In the genomic region with DNA sequence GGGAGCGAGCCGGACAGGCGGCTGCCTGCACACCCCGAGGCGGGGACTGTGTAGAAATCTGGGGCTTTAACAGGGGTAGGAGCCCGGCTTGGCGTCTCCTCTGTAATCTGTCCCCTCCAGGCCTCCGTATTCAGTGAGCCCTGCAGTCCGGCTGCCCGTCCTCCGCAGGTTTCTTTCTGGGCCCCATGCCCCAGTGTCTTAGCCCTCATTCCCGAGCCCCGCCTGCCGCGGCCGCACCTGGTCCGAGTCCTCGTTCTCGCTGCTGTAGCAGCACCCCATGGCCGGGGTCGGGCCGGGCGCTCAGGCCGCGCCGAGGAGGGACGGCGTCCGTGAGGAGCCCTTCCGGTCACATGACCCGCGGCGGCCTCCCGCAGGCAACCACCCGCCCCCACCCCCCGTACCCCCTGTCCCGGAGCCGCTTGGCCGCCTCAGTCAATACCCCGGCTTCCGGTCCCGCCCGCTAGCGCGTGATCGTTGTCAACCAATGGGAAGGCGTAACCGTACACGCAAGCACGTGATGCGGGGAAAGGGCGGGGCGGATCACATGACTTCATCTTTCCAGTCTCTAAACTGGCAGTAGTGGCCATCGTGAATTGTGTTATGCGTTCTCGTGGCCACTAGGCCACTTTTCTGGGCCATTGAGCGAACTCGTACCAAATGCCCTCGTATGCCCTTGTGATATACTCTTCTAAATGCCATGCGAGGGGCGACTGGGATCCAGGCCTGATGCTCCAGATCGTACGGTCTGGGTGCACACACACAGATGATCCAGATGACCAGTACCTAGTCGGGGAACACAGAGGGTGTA, we compare ENCODE assay signal across 1 cellular context.
TF ChIP-seq lines count a peak whose summit lies in the region.

A gene (minus strand): TSS at position 352 of the 808 bp plus-strand sequence. CDS start 73 bp downstream, at position 279.

TF ChIP-seq in HepG2, 621 proteins besides CTCF, POLR2A, EP300 and RAD21 (continued from another document):
- TF ChIP-seq CBX2 (IDR thresholded peaks at IDR 0.05; ENCODE audit: low read depth, low read length): no peak
- no peak for TF ChIP-seq CBX2 (CRISPR knock-in tag; IDR thresholded peaks at IDR 0.05; ENCODE audit: low read depth)
- TF ChIP-seq LCORL (IDR thresholded peaks at IDR 0.05): no peak
- peak; percentile 80; the same call in 1 of the 2 replicates for TF ChIP-seq LCORL (CRISPR knock-in tag; IDR thresholded peaks at IDR 0.05)
- no peak for TF ChIP-seq HNRNPL (IDR thresholded peaks at IDR 0.05; ENCODE audit: low read depth, low read length)
- peak; percentile 72; the same call in 1 of the 2 replicates for TF ChIP-seq KLF12 (CRISPR knock-in tag; IDR thresholded peaks at IDR 0.05; ENCODE audit: borderline replicate concordance)
- TF ChIP-seq SMC3 (IDR thresholded peaks at IDR 0.05; ENCODE audit: low read length): no peak; the same call in 1 of the 2 replicates
- TF ChIP-seq, protein P1, sequence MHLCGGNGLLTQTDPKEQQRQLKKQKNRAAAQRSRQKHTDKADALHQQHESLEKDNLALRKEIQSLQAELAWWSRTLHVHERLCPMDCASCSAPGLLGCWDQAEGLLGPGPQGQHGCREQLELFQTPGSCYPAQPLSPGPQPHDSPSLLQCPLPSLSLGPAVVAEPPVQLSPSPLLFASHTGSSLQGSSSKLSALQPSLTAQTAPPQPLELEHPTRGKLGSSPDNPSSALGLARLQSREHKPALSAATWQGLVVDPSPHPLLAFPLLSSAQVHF (CRISPR knock-in tag; IDR thresholded peaks at IDR 0.05): no peak; the same call in 1 of the 2 replicates
- TF ChIP-seq, protein P2, sequence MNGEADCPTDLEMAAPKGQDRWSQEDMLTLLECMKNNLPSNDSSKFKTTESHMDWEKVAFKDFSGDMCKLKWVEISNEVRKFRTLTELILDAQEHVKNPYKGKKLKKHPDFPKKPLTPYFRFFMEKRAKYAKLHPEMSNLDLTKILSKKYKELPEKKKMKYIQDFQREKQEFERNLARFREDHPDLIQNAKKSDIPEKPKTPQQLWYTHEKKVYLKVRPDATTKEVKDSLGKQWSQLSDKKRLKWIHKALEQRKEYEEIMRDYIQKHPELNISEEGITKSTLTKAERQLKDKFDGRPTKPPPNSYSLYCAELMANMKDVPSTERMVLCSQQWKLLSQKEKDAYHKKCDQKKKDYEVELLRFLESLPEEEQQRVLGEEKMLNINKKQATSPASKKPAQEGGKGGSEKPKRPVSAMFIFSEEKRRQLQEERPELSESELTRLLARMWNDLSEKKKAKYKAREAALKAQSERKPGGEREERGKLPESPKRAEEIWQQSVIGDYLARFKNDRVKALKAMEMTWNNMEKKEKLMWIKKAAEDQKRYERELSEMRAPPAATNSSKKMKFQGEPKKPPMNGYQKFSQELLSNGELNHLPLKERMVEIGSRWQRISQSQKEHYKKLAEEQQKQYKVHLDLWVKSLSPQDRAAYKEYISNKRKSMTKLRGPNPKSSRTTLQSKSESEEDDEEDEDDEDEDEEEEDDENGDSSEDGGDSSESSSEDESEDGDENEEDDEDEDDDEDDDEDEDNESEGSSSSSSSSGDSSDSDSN (CRISPR knock-in tag; IDR thresholded peaks at IDR 0.05): peak; percentile 74
- TF ChIP-seq ZNF256 (CRISPR knock-in tag; conservative IDR thresholded peaks at IDR 0.05): no peak
- TF ChIP-seq ZNF543 (CRISPR knock-in tag; IDR thresholded peaks at IDR 0.05): peak; percentile 65; the same call in 1 of the 2 replicates
- TF ChIP-seq HMGA1 (CRISPR knock-in tag; conservative IDR thresholded peaks at IDR 0.05): no peak
- TF ChIP-seq, protein P3, sequence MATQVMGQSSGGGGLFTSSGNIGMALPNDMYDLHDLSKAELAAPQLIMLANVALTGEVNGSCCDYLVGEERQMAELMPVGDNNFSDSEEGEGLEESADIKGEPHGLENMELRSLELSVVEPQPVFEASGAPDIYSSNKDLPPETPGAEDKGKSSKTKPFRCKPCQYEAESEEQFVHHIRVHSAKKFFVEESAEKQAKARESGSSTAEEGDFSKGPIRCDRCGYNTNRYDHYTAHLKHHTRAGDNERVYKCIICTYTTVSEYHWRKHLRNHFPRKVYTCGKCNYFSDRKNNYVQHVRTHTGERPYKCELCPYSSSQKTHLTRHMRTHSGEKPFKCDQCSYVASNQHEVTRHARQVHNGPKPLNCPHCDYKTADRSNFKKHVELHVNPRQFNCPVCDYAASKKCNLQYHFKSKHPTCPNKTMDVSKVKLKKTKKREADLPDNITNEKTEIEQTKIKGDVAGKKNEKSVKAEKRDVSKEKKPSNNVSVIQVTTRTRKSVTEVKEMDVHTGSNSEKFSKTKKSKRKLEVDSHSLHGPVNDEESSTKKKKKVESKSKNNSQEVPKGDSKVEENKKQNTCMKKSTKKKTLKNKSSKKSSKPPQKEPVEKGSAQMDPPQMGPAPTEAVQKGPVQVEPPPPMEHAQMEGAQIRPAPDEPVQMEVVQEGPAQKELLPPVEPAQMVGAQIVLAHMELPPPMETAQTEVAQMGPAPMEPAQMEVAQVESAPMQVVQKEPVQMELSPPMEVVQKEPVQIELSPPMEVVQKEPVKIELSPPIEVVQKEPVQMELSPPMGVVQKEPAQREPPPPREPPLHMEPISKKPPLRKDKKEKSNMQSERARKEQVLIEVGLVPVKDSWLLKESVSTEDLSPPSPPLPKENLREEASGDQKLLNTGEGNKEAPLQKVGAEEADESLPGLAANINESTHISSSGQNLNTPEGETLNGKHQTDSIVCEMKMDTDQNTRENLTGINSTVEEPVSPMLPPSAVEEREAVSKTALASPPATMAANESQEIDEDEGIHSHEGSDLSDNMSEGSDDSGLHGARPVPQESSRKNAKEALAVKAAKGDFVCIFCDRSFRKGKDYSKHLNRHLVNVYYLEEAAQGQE (IDR thresholded peaks at IDR 0.05; ENCODE audit: borderline replicate concordance in 1 of 2, low read depth in 1 of 2, low read length in 2 of 2): no peak
- peak; percentile 1; the same call in 1 of the 2 replicates for TF ChIP-seq ISL2 (CRISPR knock-in tag; IDR thresholded peaks at IDR 0.05)
- TF ChIP-seq, protein P4, sequence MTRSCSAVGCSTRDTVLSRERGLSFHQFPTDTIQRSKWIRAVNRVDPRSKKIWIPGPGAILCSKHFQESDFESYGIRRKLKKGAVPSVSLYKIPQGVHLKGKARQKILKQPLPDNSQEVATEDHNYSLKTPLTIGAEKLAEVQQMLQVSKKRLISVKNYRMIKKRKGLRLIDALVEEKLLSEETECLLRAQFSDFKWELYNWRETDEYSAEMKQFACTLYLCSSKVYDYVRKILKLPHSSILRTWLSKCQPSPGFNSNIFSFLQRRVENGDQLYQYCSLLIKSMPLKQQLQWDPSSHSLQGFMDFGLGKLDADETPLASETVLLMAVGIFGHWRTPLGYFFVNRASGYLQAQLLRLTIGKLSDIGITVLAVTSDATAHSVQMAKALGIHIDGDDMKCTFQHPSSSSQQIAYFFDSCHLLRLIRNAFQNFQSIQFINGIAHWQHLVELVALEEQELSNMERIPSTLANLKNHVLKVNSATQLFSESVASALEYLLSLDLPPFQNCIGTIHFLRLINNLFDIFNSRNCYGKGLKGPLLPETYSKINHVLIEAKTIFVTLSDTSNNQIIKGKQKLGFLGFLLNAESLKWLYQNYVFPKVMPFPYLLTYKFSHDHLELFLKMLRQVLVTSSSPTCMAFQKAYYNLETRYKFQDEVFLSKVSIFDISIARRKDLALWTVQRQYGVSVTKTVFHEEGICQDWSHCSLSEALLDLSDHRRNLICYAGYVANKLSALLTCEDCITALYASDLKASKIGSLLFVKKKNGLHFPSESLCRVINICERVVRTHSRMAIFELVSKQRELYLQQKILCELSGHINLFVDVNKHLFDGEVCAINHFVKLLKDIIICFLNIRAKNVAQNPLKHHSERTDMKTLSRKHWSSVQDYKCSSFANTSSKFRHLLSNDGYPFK (CRISPR knock-in tag; IDR thresholded peaks at IDR 0.05; ENCODE audit: borderline replicate concordance): peak; percentile 43; the same call in 1 of the 2 replicates
- TF ChIP-seq ZSCAN21 (CRISPR knock-in tag; IDR thresholded peaks at IDR 0.05; ENCODE audit: borderline replicate concordance): no peak
- no peak for TF ChIP-seq MTF2 (CRISPR knock-in tag; IDR thresholded peaks at IDR 0.05; ENCODE audit: borderline replicate concordance)
- TF ChIP-seq EHMT2 (IDR thresholded peaks at IDR 0.05; ENCODE audit: borderline replicate concordance, low read depth, low read length): peak; percentile 81; the same call in 1 of the 2 replicates
- no peak for TF ChIP-seq SATB2 (CRISPR knock-in tag; IDR thresholded peaks at IDR 0.05)
- TF ChIP-seq ZFP36L1 (CRISPR knock-in tag; IDR thresholded peaks at IDR 0.05): no peak
